ENCODE assay signal across 1 cellular context in genomic region chr12:15789215-15790171, GRCh38.
TF ChIP-seq lines count a peak whose summit lies in the region.

EPS8 (minus strand) TSS chr12:15789388; CDS start chr12:15682951, 106,437 bp downstream.

TF ChIP-seq in HepG2, 621 proteins besides CTCF, POLR2A, EP300 and RAD21 (continued from another document and continues in another):
- peak; percentile 81 for TF ChIP-seq ARID5B (CRISPR knock-in tag; IDR thresholded peaks at IDR 0.05)
- peak; percentile 95 for TF ChIP-seq ZNF607 (CRISPR knock-in tag; IDR thresholded peaks at IDR 0.05; ENCODE audit: borderline replicate concordance)
- TF ChIP-seq, protein P1, sequence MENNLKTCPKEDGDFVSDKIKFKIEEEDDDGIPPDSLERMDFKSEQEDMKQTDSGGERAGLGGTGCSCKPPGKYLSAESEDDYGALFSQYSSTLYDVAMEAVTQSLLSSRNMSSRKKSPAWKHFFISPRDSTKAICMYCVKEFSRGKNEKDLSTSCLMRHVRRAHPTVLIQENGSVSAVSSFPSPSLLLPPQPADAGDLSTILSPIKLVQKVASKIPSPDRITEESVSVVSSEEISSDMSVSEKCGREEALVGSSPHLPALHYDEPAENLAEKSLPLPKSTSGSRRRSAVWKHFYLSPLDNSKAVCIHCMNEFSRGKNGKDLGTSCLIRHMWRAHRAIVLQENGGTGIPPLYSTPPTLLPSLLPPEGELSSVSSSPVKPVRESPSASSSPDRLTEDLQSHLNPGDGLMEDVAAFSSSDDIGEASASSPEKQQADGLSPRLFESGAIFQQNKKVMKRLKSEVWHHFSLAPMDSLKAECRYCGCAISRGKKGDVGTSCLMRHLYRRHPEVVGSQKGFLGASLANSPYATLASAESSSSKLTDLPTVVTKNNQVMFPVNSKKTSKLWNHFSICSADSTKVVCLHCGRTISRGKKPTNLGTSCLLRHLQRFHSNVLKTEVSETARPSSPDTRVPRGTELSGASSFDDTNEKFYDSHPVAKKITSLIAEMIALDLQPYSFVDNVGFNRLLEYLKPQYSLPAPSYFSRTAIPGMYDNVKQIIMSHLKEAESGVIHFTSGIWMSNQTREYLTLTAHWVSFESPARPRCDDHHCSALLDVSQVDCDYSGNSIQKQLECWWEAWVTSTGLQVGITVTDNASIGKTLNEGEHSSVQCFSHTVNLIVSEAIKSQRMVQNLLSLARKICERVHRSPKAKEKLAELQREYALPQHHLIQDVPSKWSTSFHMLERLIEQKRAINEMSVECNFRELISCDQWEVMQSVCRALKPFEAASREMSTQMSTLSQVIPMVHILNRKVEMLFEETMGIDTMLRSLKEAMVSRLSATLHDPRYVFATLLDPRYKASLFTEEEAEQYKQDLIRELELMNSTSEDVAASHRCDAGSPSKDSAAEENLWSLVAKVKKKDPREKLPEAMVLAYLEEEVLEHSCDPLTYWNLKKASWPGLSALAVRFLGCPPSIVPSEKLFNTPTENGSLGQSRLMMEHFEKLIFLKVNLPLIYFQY (CRISPR knock-in tag; IDR thresholded peaks at IDR 0.05; ENCODE audit: borderline replicate concordance): 0 out of 2 replicates have a peak, but pooled peaks have one; percentile 30
- no peak for TF ChIP-seq GLMP (CRISPR knock-in tag; IDR thresholded peaks at IDR 0.05; ENCODE audit: borderline replicate concordance)
- TF ChIP-seq ZNF17 (CRISPR knock-in tag; IDR thresholded peaks at IDR 0.05): no peak
- peak; percentile 73; the same call in 1 of the 2 replicates for TF ChIP-seq CBX5 (CRISPR knock-in tag; IDR thresholded peaks at IDR 0.05; ENCODE audit: borderline replicate concordance)
- peak; percentile 93 for TF ChIP-seq HDAC1 (CRISPR knock-in tag; IDR thresholded peaks at IDR 0.05)
- TF ChIP-seq TEF (CRISPR knock-in tag; IDR thresholded peaks at IDR 0.05): peak; percentile 60
- peak; percentile 93 for TF ChIP-seq KDM5B (CRISPR knock-in tag; IDR thresholded peaks at IDR 0.05; ENCODE audit: borderline replicate concordance)
- peak; percentile 38; the same call in 1 of the 2 replicates for TF ChIP-seq PATZ1 (CRISPR knock-in tag; IDR thresholded peaks at IDR 0.05)
- TF ChIP-seq EZH2 (conservative IDR thresholded peaks at IDR 0.05; ENCODE audit: low read depth, low read length): no peak
- TF ChIP-seq NFKB2 (CRISPR knock-in tag; IDR thresholded peaks at IDR 0.05; ENCODE audit: borderline replicate concordance): peak; percentile 82
- TF ChIP-seq BCL6 (CRISPR knock-in tag; IDR thresholded peaks at IDR 0.05): peak; percentile 58
- peak; percentile 91 for TF ChIP-seq ZNF784 (CRISPR knock-in tag; IDR thresholded peaks at IDR 0.05; ENCODE audit: borderline replicate concordance)
- no peak for TF ChIP-seq ADNP (CRISPR knock-in tag; IDR thresholded peaks at IDR 0.05)
- TF ChIP-seq AHR (CRISPR knock-in tag; IDR thresholded peaks at IDR 0.05): peak; percentile 74; the same call in 1 of the 2 replicates
- TF ChIP-seq, protein P2, sequence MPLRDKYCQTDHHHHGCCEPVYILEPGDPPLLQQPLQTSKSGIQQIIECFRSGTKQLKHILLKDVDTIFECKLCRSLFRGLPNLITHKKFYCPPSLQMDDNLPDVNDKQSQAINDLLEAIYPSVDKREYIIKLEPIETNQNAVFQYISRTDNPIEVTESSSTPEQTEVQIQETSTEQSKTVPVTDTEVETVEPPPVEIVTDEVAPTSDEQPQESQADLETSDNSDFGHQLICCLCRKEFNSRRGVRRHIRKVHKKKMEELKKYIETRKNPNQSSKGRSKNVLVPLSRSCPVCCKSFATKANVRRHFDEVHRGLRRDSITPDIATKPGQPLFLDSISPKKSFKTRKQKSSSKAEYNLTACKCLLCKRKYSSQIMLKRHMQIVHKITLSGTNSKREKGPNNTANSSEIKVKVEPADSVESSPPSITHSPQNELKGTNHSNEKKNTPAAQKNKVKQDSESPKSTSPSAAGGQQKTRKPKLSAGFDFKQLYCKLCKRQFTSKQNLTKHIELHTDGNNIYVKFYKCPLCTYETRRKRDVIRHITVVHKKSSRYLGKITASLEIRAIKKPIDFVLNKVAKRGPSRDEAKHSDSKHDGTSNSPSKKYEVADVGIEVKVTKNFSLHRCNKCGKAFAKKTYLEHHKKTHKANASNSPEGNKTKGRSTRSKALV (CRISPR knock-in tag; IDR thresholded peaks at IDR 0.05): peak; percentile 56
- TF ChIP-seq CHD4 (IDR thresholded peaks at IDR 0.05; ENCODE audit: borderline replicate concordance, low read length): no peak
- TF ChIP-seq ZNF33A (CRISPR knock-in tag; IDR thresholded peaks at IDR 0.05; ENCODE audit: borderline replicate concordance): 0 out of 2 replicates have a peak, but pooled peaks have one; percentile 90
- no peak for TF ChIP-seq PTBP1 (IDR thresholded peaks at IDR 0.05; ENCODE audit: low read depth, low read length, poor library complexity, severe bottlenecking)
- TF ChIP-seq ZNF549 (CRISPR knock-in tag; IDR thresholded peaks at IDR 0.05): no peak
- 0 out of 2 replicates have a peak, but pooled peaks have one; percentile 43 for TF ChIP-seq NCOA1 (CRISPR knock-in tag; IDR thresholded peaks at IDR 0.05)
- TF ChIP-seq KLF15 (CRISPR knock-in tag; IDR thresholded peaks at IDR 0.05; ENCODE audit: borderline replicate concordance): peak; percentile 74; the same call in 1 of the 2 replicates
- no peak for TF ChIP-seq MTF2 (CRISPR knock-in tag; IDR thresholded peaks at IDR 0.05; ENCODE audit: borderline replicate concordance)
- no peak for TF ChIP-seq DNMT3B (CRISPR knock-in tag; conservative IDR thresholded peaks at IDR 0.05)
- peak; percentile 25; the same call in 1 of the 2 replicates for TF ChIP-seq ZFP1 (CRISPR knock-in tag; IDR thresholded peaks at IDR 0.05)
- no peak for TF ChIP-seq ZNF598 (CRISPR knock-in tag; IDR thresholded peaks at IDR 0.05; ENCODE audit: borderline replicate concordance)
- TF ChIP-seq TCF12 (IDR thresholded peaks at IDR 0.05): no peak
- peak; percentile 84 for TF ChIP-seq TCF12 (CRISPR knock-in tag; IDR thresholded peaks at IDR 0.05)
- TF ChIP-seq, protein P3, sequence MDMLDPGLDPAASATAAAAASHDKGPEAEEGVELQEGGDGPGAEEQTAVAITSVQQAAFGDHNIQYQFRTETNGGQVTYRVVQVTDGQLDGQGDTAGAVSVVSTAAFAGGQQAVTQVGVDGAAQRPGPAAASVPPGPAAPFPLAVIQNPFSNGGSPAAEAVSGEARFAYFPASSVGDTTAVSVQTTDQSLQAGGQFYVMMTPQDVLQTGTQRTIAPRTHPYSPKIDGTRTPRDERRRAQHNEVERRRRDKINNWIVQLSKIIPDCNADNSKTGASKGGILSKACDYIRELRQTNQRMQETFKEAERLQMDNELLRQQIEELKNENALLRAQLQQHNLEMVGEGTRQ (IDR thresholded peaks at IDR 0.05; ENCODE audit: low read depth, low read length): no peak
- TF ChIP-seq, protein P3 (CRISPR knock-in tag; IDR thresholded peaks at IDR 0.05; ENCODE audit: borderline replicate concordance): no peak
- no peak for TF ChIP-seq ZNF570 (CRISPR knock-in tag; IDR thresholded peaks at IDR 0.05; ENCODE audit: borderline replicate concordance)
- no peak for TF ChIP-seq ZNF207 (IDR thresholded peaks at IDR 0.05; ENCODE audit: borderline replicate concordance)
- TF ChIP-seq GZF1 (CRISPR knock-in tag; IDR thresholded peaks at IDR 0.05): no peak; the same call in 1 of the 2 replicates
- TF ChIP-seq, protein P4, sequence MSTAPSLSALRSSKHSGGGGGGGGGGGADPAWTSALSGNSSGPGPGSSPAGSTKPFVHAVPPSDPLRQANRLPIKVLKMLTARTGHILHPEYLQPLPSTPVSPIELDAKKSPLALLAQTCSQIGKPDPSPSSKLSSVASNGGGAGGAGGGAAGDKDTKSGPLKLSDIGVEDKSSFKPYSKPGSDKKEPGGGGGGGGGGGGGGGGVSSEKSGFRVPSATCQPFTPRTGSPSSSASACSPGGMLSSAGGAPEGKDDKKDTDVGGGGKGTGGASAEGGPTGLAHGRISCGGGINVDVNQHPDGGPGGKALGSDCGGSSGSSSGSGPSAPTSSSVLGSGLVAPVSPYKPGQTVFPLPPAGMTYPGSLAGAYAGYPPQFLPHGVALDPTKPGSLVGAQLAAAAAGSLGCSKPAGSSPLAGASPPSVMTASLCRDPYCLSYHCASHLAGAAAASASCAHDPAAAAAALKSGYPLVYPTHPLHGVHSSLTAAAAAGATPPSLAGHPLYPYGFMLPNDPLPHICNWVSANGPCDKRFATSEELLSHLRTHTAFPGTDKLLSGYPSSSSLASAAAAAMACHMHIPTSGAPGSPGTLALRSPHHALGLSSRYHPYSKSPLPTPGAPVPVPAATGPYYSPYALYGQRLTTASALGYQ (CRISPR knock-in tag; IDR thresholded peaks at IDR 0.05): no peak; the same call in 1 of the 2 replicates
- TF ChIP-seq ZBTB38 (CRISPR knock-in tag; IDR thresholded peaks at IDR 0.05): peak; percentile 84
- TF ChIP-seq NFKBIZ (CRISPR knock-in tag; IDR thresholded peaks at IDR 0.05): peak; percentile 16; the same call in 1 of the 2 replicates
- TF ChIP-seq PITX1 (CRISPR knock-in tag; IDR thresholded peaks at IDR 0.05): peak; percentile 76
- TF ChIP-seq ZNF256 (CRISPR knock-in tag; conservative IDR thresholded peaks at IDR 0.05): 0 out of 2 replicates have a peak, but pooled peaks have one; percentile 16
- peak; percentile 56; the same call in 1 of the 2 replicates for TF ChIP-seq ZNF619 (CRISPR knock-in tag; IDR thresholded peaks at IDR 0.05)
- TF ChIP-seq RORA (CRISPR knock-in tag; IDR thresholded peaks at IDR 0.05): peak; percentile 61; the same call in 1 of the 2 replicates
- TF ChIP-seq ZNF737 (CRISPR knock-in tag; IDR thresholded peaks at IDR 0.05; ENCODE audit: borderline replicate concordance): peak; percentile 84; the same call in 1 of the 2 replicates
- no peak for TF ChIP-seq SRF (IDR thresholded peaks at IDR 0.05; ENCODE audit: low read depth, low read length)
- no peak for TF ChIP-seq ZNF678 (CRISPR knock-in tag; IDR thresholded peaks at IDR 0.05)
- TF ChIP-seq ZNF20 (CRISPR knock-in tag; IDR thresholded peaks at IDR 0.05): peak; percentile 89
